Comparison of ENCODE assay signal across 19 cellular contexts in the genomic region with DNA sequence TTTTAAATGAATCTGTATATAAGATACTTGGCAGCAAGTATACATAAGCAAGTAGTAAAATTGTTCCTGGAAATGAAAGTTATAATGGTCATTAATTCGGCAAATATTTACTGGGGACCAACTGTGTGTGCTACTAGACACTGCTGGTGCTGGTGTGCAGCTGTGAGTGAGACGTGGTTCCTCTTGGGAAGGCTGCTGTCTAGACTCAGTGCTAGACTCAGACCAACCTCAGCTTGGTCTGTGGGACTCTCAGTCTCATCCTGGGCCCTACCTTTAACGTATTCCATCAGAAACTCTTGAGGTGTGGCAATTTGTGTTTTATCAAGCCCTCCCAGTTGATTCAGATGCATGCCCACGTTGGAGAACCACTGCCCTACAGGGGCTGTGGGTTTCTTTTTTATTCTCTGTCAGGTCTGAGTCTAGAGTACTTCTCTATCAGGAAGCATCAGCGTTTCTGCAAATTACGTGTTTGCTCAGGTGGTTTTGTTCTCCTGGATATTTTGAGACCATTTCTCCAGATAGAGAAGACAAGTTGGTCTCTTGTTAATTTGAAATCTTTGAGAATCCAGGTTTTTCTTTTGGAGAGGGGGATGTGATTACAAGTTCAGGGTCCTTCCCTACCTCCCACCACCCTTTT. TPM values are rescaled to one million over a fixed set of nuclear protein-coding genes. Genes with fewer than 3 reads are reported as not detected.
DNase-seq lines count a peak whose midpoint lies in the region; ATAC-seq lines count a peak whose summit lies in the region.
"Had no signal": no experiment of that assay in that cellular context is flagged by ENCODE, and none has a peak within 500 bp of the region (broad histone marks: within the 10 kb centered on the region; RNA-seq: fewer than 3 reads in every experiment).

No MANE protein-coding gene starts in this region.

- H3K4me1 Mint-ChIP-seq in activated T-cell treated with anti-CD3 and anti-CD28 coated beads, Interleukin-2, amount 50 U/mL, for 72 hours (ENCODE audit: low read depth), result peaks cover 55% of the 10 kb centered on the region
- H3K4me1 Mint-ChIP-seq in stimulated activated effector memory CD8-positive, alpha-beta T cell treated with anti-CD3 and anti-CD28 coated beads, Interleukin-12 subunit alpha, Interleukin-12 subunit beta, amount 100 ng/mL, for 72 hours, result peaks cover 49% of the 10 kb centered on the region

- no peaks in the 10 kb centered on the region for H3K27me3 Mint-ChIP-seq in activated T-cell treated with anti-CD3 and anti-CD28 coated beads, Interleukin-2, amount 50 U/mL, for 72 hours (ENCODE audit: low read depth)
- H3K27me3 Mint-ChIP-seq: CD4-positive, alpha-beta memory T cell had no signal

- no peak for DNase-seq in activated T-cell treated with anti-CD3 and anti-CD28 coated beads, Interleukin-2, amount 50 U/mL, for 72 hours
- DNase-seq in activated T-cell treated with anti-CD3 and anti-CD28 coated beads for 4 hours, result no peak
- DNase-seq in NCI-H69 (lab: John Stamatoyannopoulos, UW), result peak; percentile 33
- DNase-seq in caudate nucleus (lab: John Stamatoyannopoulos, UW), result no peak
- no peak for DNase-seq in stimulated activated effector memory CD8-positive, alpha-beta T cell treated with anti-CD3 and anti-CD28 coated beads, Interleukin-12 subunit alpha, Interleukin-12 subunit beta, amount 100 ng/mL, for 72 hours (ENCODE audit: low spot score in 2 of 2)
- DNase-seq in T1000 (lab: John Stamatoyannopoulos, UW), result no peak
- DNase-seq in activated naive CD4-positive, alpha-beta T cell treated with anti-CD3 and anti-CD28 coated beads, Interleukin-2, amount 50 U/mL, for 72 hours (ENCODE audit: low spot score in 2 of 2), result no peak
- DNase-seq: CD4-positive, alpha-beta memory T cell; GM23248; HCEC 1CT; NCI-H1417 treated with DMSO at 0.1 percent for 48 hours; NCI-H1930; NCI-H2171; NCI-H510A treated with DMSO at 0.1 percent for 48 hours; Peyer's patch; SHP77; SK-N-SH had no signal

- ATAC-seq in activated T-cell treated with anti-CD3 and anti-CD28 coated beads, Interleukin-2, amount 50 U/mL, for 72 hours (replicated peaks in 1 of 2), result peak in 1 of 2 donors; percentile 30
- ATAC-seq in stimulated activated effector memory CD8-positive, alpha-beta T cell treated with anti-CD3 and anti-CD28 coated beads, Interleukin-12 subunit alpha, Interleukin-12 subunit beta, amount 100 ng/mL, for 72 hours, result no peak
- ATAC-seq in GM18861 (IDR thresholded peaks at IDR 0.05; ENCODE audit: unreplicated experiment), result no peak
- ATAC-seq in activated naive CD4-positive, alpha-beta T cell treated with anti-CD3 and anti-CD28 coated beads, Interleukin-2, amount 50 U/mL, for 72 hours, result no peak

- H3K36me3 Mint-ChIP-seq in activated T-cell treated with anti-CD3 and anti-CD28 coated beads, Interleukin-2, amount 50 U/mL, for 72 hours (ENCODE audit: insufficient read depth in 2 of 2), result peaks cover 0 to 3% of the 10 kb centered on the region in 2 donors
- H3K36me3 Mint-ChIP-seq in stimulated activated effector memory CD8-positive, alpha-beta T cell treated with anti-CD3 and anti-CD28 coated beads, Interleukin-12 subunit alpha, Interleukin-12 subunit beta, amount 100 ng/mL, for 72 hours, result peaks cover 37% of the 10 kb centered on the region
- peaks cover 0 to 4% of the 10 kb centered on the region in 2 donors for H3K36me3 Mint-ChIP-seq in activated naive CD4-positive, alpha-beta T cell treated with anti-CD3 and anti-CD28 coated beads, Interleukin-2, amount 50 U/mL, for 72 hours

- H3K9me3 Mint-ChIP-seq in activated T-cell treated with anti-CD3 and anti-CD28 coated beads, Interleukin-2, amount 50 U/mL, for 72 hours, result no peaks in the 10 kb centered on the region
- no peaks in the 10 kb centered on the region for H3K9me3 Mint-ChIP-seq in stimulated activated effector memory CD8-positive, alpha-beta T cell treated with anti-CD3 and anti-CD28 coated beads, Interleukin-12 subunit alpha, Interleukin-12 subunit beta, amount 100 ng/mL, for 72 hours
- no peaks in the 10 kb centered on the region for H3K9me3 Mint-ChIP-seq in activated naive CD4-positive, alpha-beta T cell treated with anti-CD3 and anti-CD28 coated beads, Interleukin-2, amount 50 U/mL, for 72 hours
- H3K9me3 Mint-ChIP-seq: CD4-positive, alpha-beta memory T cell had no signal

- H3K4me3 Mint-ChIP-seq in activated T-cell treated with anti-CD3 and anti-CD28 coated beads, Interleukin-2, amount 50 U/mL, for 72 hours, result no peak overlapping the region
- H3K4me3 Mint-ChIP-seq in stimulated activated effector memory CD8-positive, alpha-beta T cell treated with anti-CD3 and anti-CD28 coated beads, Interleukin-12 subunit alpha, Interleukin-12 subunit beta, amount 100 ng/mL, for 72 hours, result no peak overlapping the region

- H3K27ac Mint-ChIP-seq in activated T-cell treated with anti-CD3 and anti-CD28 coated beads, Interleukin-2, amount 50 U/mL, for 72 hours, result peak overlapping the region; percentile 26
- peak overlapping the region; percentile 37 for H3K27ac Mint-ChIP-seq in stimulated activated effector memory CD8-positive, alpha-beta T cell treated with anti-CD3 and anti-CD28 coated beads, Interleukin-12 subunit alpha, Interleukin-12 subunit beta, amount 100 ng/mL, for 72 hours
- no peak overlapping the region for H3K27ac Mint-ChIP-seq in activated naive CD4-positive, alpha-beta T cell treated with anti-CD3 and anti-CD28 coated beads, Interleukin-2, amount 50 U/mL, for 72 hours

- peak overlapping the region; percentile 21 for H3K27ac ChIP-seq in caudate nucleus (ENCODE audit: low read depth, low read length)
- H3K27ac ChIP-seq: GM23248, HL-60, Peyer's patch had no signal

RNA-seq across cellular contexts. Expression of a gene that starts 6.8 kb away (rescaled TPM):
- total RNA-seq in activated T-cell treated with anti-CD3 and anti-CD28 coated beads, Interleukin-2, amount 50 U/mL, for 72 hours, result 10 to 100 TPM; 11.3 to 17.2 TPM
- total RNA-seq in activated naive CD4-positive, alpha-beta T cell treated with anti-CD3 and anti-CD28 coated beads, Interleukin-2, amount 50 U/mL, for 72 hours, result 10 to 100 TPM in 1 of 2 donors, 1 to 10 TPM in 1; 9.4 to 15.7 TPM

RNA-seq across cellular contexts. Expression of a gene that starts 17.9 kb away (rescaled TPM):
- 10 to 100 TPM; 19.6 to 23.8 TPM for total RNA-seq in activated T-cell treated with anti-CD3 and anti-CD28 coated beads, Interleukin-2, amount 50 U/mL, for 72 hours
- total RNA-seq in activated naive CD4-positive, alpha-beta T cell treated with anti-CD3 and anti-CD28 coated beads, Interleukin-2, amount 50 U/mL, for 72 hours, result 10 to 100 TPM; 15.8 to 21.8 TPM

Comparison
In these comparisons a context has a peak if more than half of its experiments do, and no peak if none do; other contexts are left out.
1. H3K27ac Mint-ChIP-seq: peak in activated T-cell treated with anti-CD3 and anti-CD28 coated beads, Interleukin-2, amount 50 U/mL, for 72 hours (single experiment) and stimulated activated effector memory CD8-positive, alpha-beta T cell treated with anti-CD3 and anti-CD28 coated beads, Interleukin-12 subunit alpha, Interleukin-12 subunit beta, amount 100 ng/mL, for 72 hours (single experiment); none in activated naive CD4-positive, alpha-beta T cell treated with anti-CD3 and anti-CD28 coated beads, Interleukin-2, amount 50 U/mL, for 72 hours (0 of 2).